Comparison of ENCODE assay signal across 9 cellular contexts in the genomic region with DNA sequence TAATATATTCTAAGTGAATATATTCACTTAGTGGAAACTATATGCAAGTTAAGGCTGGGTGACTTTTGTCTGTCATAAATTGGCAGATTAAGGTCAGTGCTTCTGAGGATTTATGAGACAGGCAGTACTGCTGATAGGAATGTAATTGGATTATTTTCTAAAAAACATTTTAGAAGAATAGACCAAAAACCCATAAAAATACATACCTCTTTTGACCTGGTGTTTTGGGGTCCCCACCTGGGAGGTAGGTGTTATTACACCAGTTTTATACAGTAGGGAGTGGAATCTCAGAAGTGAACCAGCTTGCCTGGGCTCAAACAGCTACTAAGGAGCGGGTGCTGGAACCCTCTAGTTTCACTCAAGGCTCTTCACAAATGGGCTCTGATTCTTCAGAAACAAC. TPM values are rescaled to one million over a fixed set of nuclear protein-coding genes. Genes with fewer than 3 reads are reported as not detected.
A peak's percentile ranks its signal among the peaks of the same experiment; 100 is the strongest.
DNase-seq lines count a peak whose midpoint lies in the region; ATAC-seq, FAIRE-seq and TF ChIP-seq lines count a peak whose summit lies in the region.
"Had no signal": no experiment of that assay in that cellular context is flagged by ENCODE, and none has a peak within 500 bp of the region (broad histone marks: within the 10 kb centered on the region; RNA-seq: fewer than 3 reads in every experiment).

No MANE protein-coding gene starts in this region.

- H3K4me1 Mint-ChIP-seq in CD4-positive, alpha-beta T cell (ENCODE audit: low read depth) = no peaks in the 10 kb centered on the region

- H3K27me3 ChIP-seq in CD4-positive, alpha-beta T cell (ENCODE audit: control insufficient read depth, insufficient read depth, low read length) = no peaks in the 10 kb centered on the region
- H3K27me3 ChIP-seq in keratinocyte (ENCODE audit: control insufficient read depth, extremely low read depth, insufficient read depth, low read length) = no peaks in the 10 kb centered on the region

- intact Hi-C loops in CD4-positive, alpha-beta T cell (cut with DNase I, micrococcal nuclease) = loop anchor here (2.0 to 5.0 kb wide), 3 partner anchors 119 to 443 kb away; no protein-coding TSS in a partner anchor

- H3K4me2 ChIP-seq in keratinocyte (ENCODE audit: control insufficient read depth, extremely low read depth, insufficient read depth, low read depth, low read length) = no peak overlapping the region

- peaks cover 67% of the 10 kb centered on the region for H3K36me3 Mint-ChIP-seq in CD4-positive, alpha-beta T cell (ENCODE audit: low read depth)

- TF ChIP-seq CTCF in CD4-positive, alpha-beta T cell (IDR thresholded peaks at IDR 0.05) = peak; percentile 66
- TF ChIP-seq CTCF in GM12875 (IDR thresholded peaks at IDR 0.05; ENCODE audit: borderline replicate concordance, insufficient read depth, low read depth, low read length) = peak; percentile 38; the same call in 1 of the 2 replicates
- TF ChIP-seq CTCF in keratinocyte (optimal IDR thresholded peaks at IDR 0.05 in 1 of 3, IDR thresholded peaks at IDR 0.05 in 1 of 3, conservative IDR thresholded peaks at IDR 0.05 in 1 of 3; ENCODE audit: extremely low read depth in 1 of 3, insufficient read depth in 2 of 3, low read length in 3 of 3) = peak in 2 of 3 experiments; percentile 26 to 51
- TF ChIP-seq CTCF in foreskin fibroblast (IDR thresholded peaks at IDR 0.05; ENCODE audit: low read depth, low read length) = no peak

- no peak overlapping the region for H3K9ac ChIP-seq in keratinocyte (ENCODE audit: control insufficient read depth, extremely low read depth, insufficient read depth, low read length)

- H2AFZ ChIP-seq in keratinocyte (ENCODE audit: control insufficient read depth, low read length) = no peak overlapping the region

- no peak overlapping the region for H3K27ac ChIP-seq in CD4-positive, alpha-beta T cell (ENCODE audit: low read depth, low read length)
- H3K27ac ChIP-seq in keratinocyte (ENCODE audit: control insufficient read depth, insufficient read depth, low read length) = no peak overlapping the region

- dilution Hi-C loops in keratinocyte (cut with MboI; ENCODE audit: extremely low pct_ligation_motif_present, low sequenced_read_pairs) = no loop called here

- CTCF ChIA-PET in CD4-positive, alpha-beta T cell (lab: Charles Lee) = interaction anchor here (0.5 to 1.8 kb wide), 7 partner anchors 9 to 443 kb away, joined by 3 to 11 read pairs (median 5); a partner anchor contains a TSS

- peaks cover 2% of the 10 kb centered on the region for H3K79me2 ChIP-seq in keratinocyte (ENCODE audit: control insufficient read depth, insufficient read depth, low read length)

- H3K9me3 Mint-ChIP-seq in CD4-positive, alpha-beta T cell = no peaks in the 10 kb centered on the region

- H3K27ac Mint-ChIP-seq in CD4-positive, alpha-beta T cell = no peak overlapping the region

- H3K4me3 ChIP-seq in GM12875 (ENCODE audit: low read depth, low read length) (no peak overlapping the region), keratinocyte (ENCODE audit: control insufficient read depth in 2 of 3, extremely low read depth in 1 of 3, insufficient read depth in 2 of 3, low read depth in 1 of 3, low read length in 3 of 3) (no peak overlapping the region), foreskin fibroblast (ENCODE audit: low read depth in 1 of 2, low read length in 2 of 2) (no peak overlapping the region)

- POLR2A ChIA-PET in CD4-positive, alpha-beta T cell (lab: Charles Lee) = interaction anchor here (0.9 kb wide), 1 partner anchor 25 kb away, joined by 3 read pairs; a partner anchor contains a TSS

- H3K36me3 ChIP-seq in keratinocyte (ENCODE audit: control insufficient read depth in 2 of 2, extremely low read depth in 1 of 2, insufficient read depth in 2 of 2, low read length in 2 of 2) = peaks cover 10% of the 10 kb centered on the region in 2 experiments

- FAIRE-seq in keratinocyte (lab: Jason Lieb, UNC) = no peak

- peak in 2 of 10 experiments; percentile 2 to 28 for DNase-seq in CD4-positive, alpha-beta T cell
- DNase-seq in RPMI8226 = peak; percentile 7
- DNase-seq in keratinocyte (ENCODE audit: low read depth, low spot score) = no peak
- DNase-seq in NCI-H128 (lab: John Stamatoyannopoulos, UW; ENCODE audit: unreplicated experiment) = no peak
- DNase-seq in amygdala (lab: John Stamatoyannopoulos, UW) = no peak
- DNase-seq in foreskin fibroblast = no peak
- DNase-seq: NCI-H510A treated with DMSO at 0.1 percent for 48 hours had no signal

- no peaks in the 10 kb centered on the region for H3K9me1 ChIP-seq in keratinocyte (ENCODE audit: control insufficient read depth, extremely low read depth, insufficient read depth, low read length)

- no peaks in the 10 kb centered on the region for H3K27me3 Mint-ChIP-seq in CD4-positive, alpha-beta T cell

- H3K4me3 Mint-ChIP-seq in CD4-positive, alpha-beta T cell = no peak overlapping the region

- no peaks in the 10 kb centered on the region for H3K9me3 ChIP-seq in CD4-positive, alpha-beta T cell (ENCODE audit: control insufficient read depth, low read length)
- no peaks in the 10 kb centered on the region for H3K9me3 ChIP-seq in keratinocyte (ENCODE audit: control insufficient read depth, low read depth, low read length)

- peaks cover 12% of the 10 kb centered on the region for H3K4me1 ChIP-seq in keratinocyte (ENCODE audit: control insufficient read depth, extremely low read depth, insufficient read depth, low read length)

- H4K20me1 ChIP-seq in keratinocyte (ENCODE audit: control insufficient read depth, extremely low read depth, insufficient read depth, low read length) = no peaks in the 10 kb centered on the region

- ATAC-seq in CD4-positive, alpha-beta T cell (ENCODE audit: poor library complexity) = peak; percentile 89
- no peak for ATAC-seq in HG03460 (IDR thresholded peaks at IDR 0.05; ENCODE audit: unreplicated experiment)

RNA-seq across cellular contexts. Expression of a gene that starts 25.3 kb away (rescaled TPM):
- 10 to 100 TPM; 52.8 to 57.0 TPM for total RNA-seq in CD4-positive, alpha-beta T cell
- 22.8 to 31.0 TPM (median 24.0 TPM) in 3 replicates for polyA plus RNA-seq in keratinocyte
- polyA plus RNA-seq in keratinocyte (2011; ENCODE audit: low read depth) = 18.2 TPM
- 10.4 and 18.9 TPM in 2 replicates for polyA plus RNA-seq in keratinocyte (2011; cell fraction: cytosol; rRNA removed)
- 34.2 and 41.7 TPM in 2 replicates for polyA plus RNA-seq in keratinocyte (2011; cell fraction: nucleus; rRNA removed)
- polyA plus RNA-seq in keratinocyte (2012; ENCODE audit: low replicate concordance) = 14.7 and 19.2 TPM in 2 replicates
- polyA minus RNA-seq in keratinocyte = 5.0 to 32.4 TPM (median 19.9 TPM) in 3 replicates
- polyA minus RNA-seq in keratinocyte (2011; cell fraction: cytosol; rRNA and poly(A)+ RNA removed) = 13.4 TPM
- 31.8 and 48.5 TPM in 2 replicates for polyA minus RNA-seq in keratinocyte (2011; cell fraction: nucleus; rRNA and poly(A)+ RNA removed)
